ENCODE assay signal across 29 cellular contexts in genomic region chr2:53366570-53366969, GRCh38.
"Had no signal": no experiment of that assay in that cellular context is flagged by ENCODE, and none has a peak within 500 bp of the region (broad histone marks: within the 10 kb centered on the region; RNA-seq: fewer than 3 reads in every experiment).

No MANE protein-coding gene starts in this region.

- DNase-seq: activated B cell treated with CpG ODN at 0.5 μM for 24 hours; activated CD4-positive, alpha-beta T cell treated with anti-CD3 and anti-CD28 coated beads for 4 hours; activated CD4-positive, alpha-beta T cell treated with anti-CD3 and anti-CD28 coated beads, Interleukin-2, amount 50 U/mL, for 4 hours; activated CD8-positive, alpha-beta memory T cell treated with anti-CD3 and anti-CD28 coated beads, Interleukin-2, amount 50 U/mL, for 4 hours; activated effector memory CD4-positive, alpha-beta T cell treated with anti-CD3 and anti-CD28 coated beads, Interleukin-2, amount 50 U/mL, for 16 hours; activated naive CD4-positive, alpha-beta T cell treated with anti-CD3 and anti-CD28 coated beads for 36 hours; activated T-cell treated with anti-CD3 and anti-CD28 coated beads, Interleukin-2, amount 50 U/mL, for 1 hour; amniotic stem cell; brain microvascular endothelial cell; caudate nucleus; cortex of kidney; endodermal cell; foreskin melanocyte; heart right ventricle; lower lobe of right lung; mesendoderm; stimulated activated CD4-positive, alpha-beta T cell treated with anti-CD3 and anti-CD28 coated beads, Interleukin-12 subunit alpha, Interleukin-12 subunit beta, amount 100 ng/mL, for 4 hours; stimulated activated CD4-positive, alpha-beta T cell treated with anti-CD3 and anti-CD28 coated beads, Interleukin-4, amount 100 ng/mL, for 1 hour; T-helper 1 cell; trophoblast cell; uterus had no signal

- H3K36me3 Mint-ChIP-seq: stimulated activated effector memory CD8-positive, alpha-beta T cell treated with anti-CD3 and anti-CD28 coated beads, Interleukin-12 subunit alpha, Interleukin-12 subunit beta, amount 100 ng/mL, for 72 hours had no signal

- ATAC-seq: heart right ventricle; left lung; lower lobe of right lung; sciatic nerve; stimulated activated effector memory CD8-positive, alpha-beta T cell treated with anti-CD3 and anti-CD28 coated beads, Interleukin-12 subunit alpha, Interleukin-12 subunit beta, amount 100 ng/mL, for 72 hours had no signal

- H3K4me1 Mint-ChIP-seq: activated B cell treated with CpG ODN at 0.5 μM for 24 hours; endodermal cell; nephron; stimulated activated effector memory CD8-positive, alpha-beta T cell treated with anti-CD3 and anti-CD28 coated beads, Interleukin-12 subunit alpha, Interleukin-12 subunit beta, amount 100 ng/mL, for 72 hours had no signal

- H3K27me3 Mint-ChIP-seq: activated B cell treated with CpG ODN at 0.5 μM for 24 hours; stimulated activated naive CD8-positive, alpha-beta T cell treated with anti-CD3 and anti-CD28 coated beads, Interleukin-15, Interleukin-2, amounts not matched to agents 100 ng/mL and 50 ng/mL, for 24 hours had no signal

- H3K9me3 Mint-ChIP-seq: endodermal cell; stimulated activated effector memory CD8-positive, alpha-beta T cell treated with anti-CD3 and anti-CD28 coated beads, Interleukin-12 subunit alpha, Interleukin-12 subunit beta, amount 100 ng/mL, for 72 hours; stimulated activated naive CD8-positive, alpha-beta T cell treated with anti-CD3 and anti-CD28 coated beads, Interleukin-15, Interleukin-2, amounts not matched to agents 100 ng/mL and 50 ng/mL, for 24 hours had no signal

- FAIRE-seq: astrocyte had no signal

- H3K4me3 Mint-ChIP-seq: activated B cell treated with CpG ODN at 0.5 μM for 24 hours; activated naive CD4-positive, alpha-beta T cell treated with anti-CD3 and anti-CD28 coated beads for 36 hours; activated T-helper 1 cell treated with anti-CD3 and anti-CD28 coated beads, Interleukin-12 subunit alpha, Interleukin-12 subunit beta, Interleukin-2, Interleukin-4 antibody, amounts not matched to agents 30 ng/mL and 10 ng/mL and 1 ng/mL, durations not matched to agents 14 hours and 24 hours and 36 hours; endodermal cell; nephron; stimulated activated effector memory CD8-positive, alpha-beta T cell treated with anti-CD3 and anti-CD28 coated beads, Interleukin-12 subunit alpha, Interleukin-12 subunit beta, amount 100 ng/mL, for 72 hours; stimulated activated naive CD8-positive, alpha-beta T cell treated with anti-CD3 and anti-CD28 coated beads, Interleukin-15, Interleukin-2, amounts not matched to agents 100 ng/mL and 50 ng/mL, for 24 hours; T-helper 2 cell treated with Interferon-gamma antibody and Interleukin-4, amounts not matched to agents 5 μg/mL and 100 μg/mL, for 36 hours had no signal

- H3K27ac Mint-ChIP-seq: activated B cell treated with CpG ODN at 0.5 μM for 24 hours; activated naive CD4-positive, alpha-beta T cell treated with anti-CD3 and anti-CD28 coated beads for 36 hours; activated T-helper 1 cell treated with anti-CD3 and anti-CD28 coated beads, Interleukin-12 subunit alpha, Interleukin-12 subunit beta, Interleukin-2, Interleukin-4 antibody, amounts not matched to agents 30 ng/mL and 10 ng/mL and 1 ng/mL, durations not matched to agents 14 hours and 24 hours and 36 hours; endodermal cell; nephron; stimulated activated effector memory CD8-positive, alpha-beta T cell treated with anti-CD3 and anti-CD28 coated beads, Interleukin-12 subunit alpha, Interleukin-12 subunit beta, amount 100 ng/mL, for 72 hours; stimulated activated naive CD8-positive, alpha-beta T cell treated with anti-CD3 and anti-CD28 coated beads, Interleukin-15, Interleukin-2, amounts not matched to agents 100 ng/mL and 50 ng/mL, for 24 hours; T-helper 2 cell treated with Interferon-gamma antibody and Interleukin-4, amounts not matched to agents 5 μg/mL and 100 μg/mL, for 36 hours had no signal
